11 cellular contexts compared by ENCODE assay signal in genomic region chr1:2389644-2390043, GRCh38. TPM values are rescaled to one million over a fixed set of nuclear protein-coding genes. Genes with fewer than 3 reads are reported as not detected.
A peak's percentile ranks its signal among the peaks of the same experiment; 100 is the strongest.
DNase-seq lines count a peak whose midpoint lies in the region; ATAC-seq lines count a peak whose summit lies in the region.
"Had no signal": no experiment of that assay in that cellular context is flagged by ENCODE, and none has a peak within 500 bp of the region (broad histone marks: within the 10 kb centered on the region; RNA-seq: fewer than 3 reads in every experiment).

No MANE protein-coding gene starts in this region.

- no peak overlapping the region for H2AFZ ChIP-seq in GM23248

- CTCF ChIA-PET in naive thymus-derived CD4-positive, alpha-beta T cell (lab: Charles Lee), result interaction anchor here (1.0 to 2.5 kb wide), 2 partner anchors 195 to 257 kb away, joined by 3 to 8 read pairs; partner anchors contain the start of gene FAAP20

- H3F3A ChIP-seq in GM23248 (ENCODE audit: insufficient read depth), result no peaks in the 10 kb centered on the region

- peaks cover 81 to 89% (median 84%) of the 10 kb centered on the region in 10 experiments for H3K4me1 ChIP-seq in BLaER1 treated with 17β-estradiol and CSF1 and Interleukin-3, amounts not matched to agents 10 nM and 100 nM
- H3K4me1 ChIP-seq in GM23248 (ENCODE audit: insufficient read depth), result peaks cover 11% of the 10 kb centered on the region
- peaks cover 23 to 26% of the 10 kb centered on the region in 2 donors for H3K4me1 ChIP-seq in naive thymus-derived CD4-positive, alpha-beta T cell (ENCODE audit: control insufficient read depth in 2 of 2, insufficient read depth in 2 of 2, low read length in 2 of 2)

- peak overlapping the region; percentile 84 to 95 (median 88); a peak in 19 of 22 replicates for H3K9ac ChIP-seq in BLaER1 treated with 17β-estradiol and CSF1 and Interleukin-3, amounts not matched to agents 10 nM and 100 nM
- H3K9ac ChIP-seq in GM23248, result 0 out of 2 replicates have a peak overlapping the region, but pooled peaks have one; percentile 14

- H3K9me3 ChIP-seq in BLaER1 treated with 17β-estradiol and CSF1 and Interleukin-3, amounts not matched to agents 10 nM and 100 nM (replicated peaks in 1 of 11), result no peaks in the 10 kb centered on the region
- H3K9me3 ChIP-seq in GM23248 (ENCODE audit: low read depth), result no peaks in the 10 kb centered on the region
- no peaks in the 10 kb centered on the region for H3K9me3 ChIP-seq in naive thymus-derived CD4-positive, alpha-beta T cell (ENCODE audit: control insufficient read depth in 2 of 3, low read length in 3 of 3)
- H3K9me3 ChIP-seq: testis had no signal

- in situ Hi-C loops in GM23248 (cut with MboI), result no loop called here

- peak overlapping the region in 8 of 10 experiments; percentile 72 to 99 (median 94); a peak in 15 of 20 replicates for H3K4me3 ChIP-seq in BLaER1 treated with 17β-estradiol and CSF1 and Interleukin-3, amounts not matched to agents 10 nM and 100 nM
- H3K4me3 ChIP-seq in GM23248 (no peak overlapping the region), H7 (ENCODE audit: insufficient read depth, low read depth, low read length) (no peak overlapping the region)
- H3K4me3 ChIP-seq in naive thymus-derived CD4-positive, alpha-beta T cell (ENCODE audit: low read length), result no peak overlapping the region
- H3K4me3 ChIP-seq: testis had no signal

- POLR2A ChIA-PET in naive thymus-derived CD4-positive, alpha-beta T cell (lab: Charles Lee), result no interaction called here

- H3K27me3 ChIP-seq in BLaER1 treated with 17β-estradiol and CSF1 and Interleukin-3, amounts not matched to agents 10 nM and 100 nM, result no peaks in the 10 kb centered on the region
- H3K27me3 ChIP-seq in GM23248 (replicated peaks; ENCODE audit: insufficient read depth) (no peaks in the 10 kb centered on the region), H7 (ENCODE audit: control insufficient read depth, insufficient read depth, low read length) (no peaks in the 10 kb centered on the region)
- no peaks in the 10 kb centered on the region for H3K27me3 ChIP-seq in naive thymus-derived CD4-positive, alpha-beta T cell (ENCODE audit: control insufficient read depth in 2 of 2, insufficient read depth in 2 of 2, low read length in 2 of 2)
- H3K27me3 ChIP-seq: testis had no signal

- intact Hi-C loops in naive thymus-derived CD4-positive, alpha-beta T cell (cut with micrococcal nuclease), result loop anchor here (2.0 to 10.0 kb wide), 5 partner anchors 75 to 1261 kb away; partner anchors contain the start of genes FAAP20 (in 2 of the 2), PRKCZ (in 1 of the 2) and WRAP73 (in 1 of the 2)

- no peaks in the 10 kb centered on the region for H3K9me3 Mint-ChIP-seq in activated T-helper 17 cell treated with anti-CD3 and anti-CD28 coated beads, Interleukin-2, amount 50 U/mL, for 72 hours
- H3K9me3 Mint-ChIP-seq in naive thymus-derived CD4-positive, alpha-beta T cell, result no peaks in the 10 kb centered on the region

- 91% methylated on average over 7 of the region's 7 CpGs for WGBS in GM23248 (ENCODE audit: low coverage in 1 of 2, low lambda C conversion rate in 2 of 2, missing lambda C conversion rate in 2 of 2), 2 experiments

- no peak for DNase-seq in GM23248
- DNase-seq in naive thymus-derived CD4-positive, alpha-beta T cell, result no peak
- DNase-seq in H7, result no peak
- DNase-seq: activated CD4-positive, CD25-positive, alpha-beta regulatory T cell treated with anti-CD3 and anti-CD28 coated beads, Interleukin-2, amount 50 U/mL, for 72 hours; NCI-H524 treated with DMSO at 0.1 percent for 48 hours; SHP77 treated with DMSO at 0.1 percent for 48 hours; testis had no signal

- ATAC-seq in activated T-helper 17 cell treated with anti-CD3 and anti-CD28 coated beads, Interleukin-2, amount 50 U/mL, for 72 hours (replicated peaks), result no peak
- no peak for ATAC-seq in naive thymus-derived CD4-positive, alpha-beta T cell
- ATAC-seq in GM18517 (IDR thresholded peaks at IDR 0.05; ENCODE audit: unreplicated experiment) (no peak), HG02588 (IDR thresholded peaks at IDR 0.05; ENCODE audit: unreplicated experiment) (no peak)

- peak overlapping the region in 9 of 11 experiments; percentile 1 to 93 (median 81); a peak in 17 of 22 replicates for H3K27ac ChIP-seq in BLaER1 treated with 17β-estradiol and CSF1 and Interleukin-3, amounts not matched to agents 10 nM and 100 nM
- H3K27ac ChIP-seq in GM23248, result no peak overlapping the region
- H3K27ac ChIP-seq in naive thymus-derived CD4-positive, alpha-beta T cell (ENCODE audit: low read depth, low read length), result no peak overlapping the region
- H3K27ac ChIP-seq: testis had no signal

- peaks cover 24% of the 10 kb centered on the region for H3K36me3 Mint-ChIP-seq in activated T-helper 17 cell treated with anti-CD3 and anti-CD28 coated beads, Interleukin-2, amount 50 U/mL, for 72 hours (ENCODE audit: low read depth)
- peaks cover 0 to 10% (median 0%) of the 10 kb centered on the region in 5 donors for H3K36me3 Mint-ChIP-seq in naive thymus-derived CD4-positive, alpha-beta T cell

- H3K79me2 ChIP-seq in GM23248 (ENCODE audit: insufficient read depth), result peaks cover 44% of the 10 kb centered on the region

- H3K4me3 Mint-ChIP-seq in activated T-helper 17 cell treated with anti-CD3 and anti-CD28 coated beads, Interleukin-2, amount 50 U/mL, for 72 hours, result peak overlapping the region; percentile 87
- H3K4me3 Mint-ChIP-seq in naive thymus-derived CD4-positive, alpha-beta T cell, result peak overlapping the region; percentile 61 to 90 (median 78)

- H4K20me1 ChIP-seq in BLaER1 treated with 17β-estradiol and CSF1 and Interleukin-3, amounts not matched to agents 10 nM and 100 nM, result peaks cover 21 to 45% (median 23%) of the 10 kb centered on the region in 11 experiments; a peak in 21 of 22 replicates
- H4K20me1 ChIP-seq in GM23248 (ENCODE audit: insufficient read depth), result no peaks in the 10 kb centered on the region

- H3K36me3 ChIP-seq in BLaER1 treated with 17β-estradiol and CSF1 and Interleukin-3, amounts not matched to agents 10 nM and 100 nM, result peaks cover 12 to 21% (median 18%) of the 10 kb centered on the region in 11 experiments; a peak in 21 of 22 replicates
- H3K36me3 ChIP-seq in GM23248 (ENCODE audit: low read depth), result no peaks in the 10 kb centered on the region; the same call in 1 of the 2 replicates
- H3K36me3 ChIP-seq in naive thymus-derived CD4-positive, alpha-beta T cell (ENCODE audit: control insufficient read depth in 2 of 3, insufficient read depth in 3 of 3, low read length in 3 of 3), result peaks cover 0 to 11% (median 0%) of the 10 kb centered on the region in 3 experiments
- peaks cover 4% of the 10 kb centered on the region; the same call in 1 of the 2 replicates for H3K36me3 ChIP-seq in H7 (replicated peaks; ENCODE audit: control insufficient read depth, insufficient read depth, low read length)

- H3K9me2 ChIP-seq in GM23248 (ENCODE audit: insufficient read depth), result no peaks in the 10 kb centered on the region

- H3K27me3 Mint-ChIP-seq in activated T-helper 17 cell treated with anti-CD3 and anti-CD28 coated beads, Interleukin-2, amount 50 U/mL, for 72 hours, result no peaks in the 10 kb centered on the region
- no peaks in the 10 kb centered on the region for H3K27me3 Mint-ChIP-seq in naive thymus-derived CD4-positive, alpha-beta T cell

- peak overlapping the region; percentile 90 to 99 (median 98) for H3K4me2 ChIP-seq in BLaER1 treated with 17β-estradiol and CSF1 and Interleukin-3, amounts not matched to agents 10 nM and 100 nM
- no peak overlapping the region for H3K4me2 ChIP-seq in GM23248 (ENCODE audit: unreplicated experiment)

- H3K27ac Mint-ChIP-seq in activated T-helper 17 cell treated with anti-CD3 and anti-CD28 coated beads, Interleukin-2, amount 50 U/mL, for 72 hours, result no peak overlapping the region
- peak overlapping the region in 1 of 9 donors; percentile 61 for H3K27ac Mint-ChIP-seq in naive thymus-derived CD4-positive, alpha-beta T cell

- peaks cover 19% of the 10 kb centered on the region for H3K4me1 Mint-ChIP-seq in activated T-helper 17 cell treated with anti-CD3 and anti-CD28 coated beads, Interleukin-2, amount 50 U/mL, for 72 hours
- peaks cover 23 to 32% (median 27%) of the 10 kb centered on the region in 7 donors for H3K4me1 Mint-ChIP-seq in naive thymus-derived CD4-positive, alpha-beta T cell

RNA-seq across cellular contexts. Expression of gene MORN1, which starts 1.7 kb away (rescaled TPM):
- 6.3 and 8.8 TPM in 2 replicates for total RNA-seq in GM23248 (2014; rRNA removed; shearing (Covaris generic))
- 5.5 and 7.2 TPM in 2 replicates for polyA plus RNA-seq in GM23248 (2016; fragmentation: Nextera tagmentation; extraction: Ambion mirVana)
- total RNA-seq in activated T-helper 17 cell treated with anti-CD3 and anti-CD28 coated beads, Interleukin-2, amount 50 U/mL, for 72 hours, result 1 to 10 TPM; 4.4 to 5.3 TPM
- 10 to 100 TPM in 3 of 5 experiments, 1 to 10 TPM in 2; 8.5 to 16.4 (median 11.2) TPM for total RNA-seq in naive thymus-derived CD4-positive, alpha-beta T cell
- 1 to 10 TPM; 5.0 to 5.3 TPM for polyA plus RNA-seq in naive thymus-derived CD4-positive, alpha-beta T cell
- 12.7 and 14.3 TPM in 2 replicates for total RNA-seq in H7 (2014; rRNA removed; shearing (Covaris generic))

RNA-seq across cellular contexts. Expression of gene RER1, which starts 2.0 kb away (rescaled TPM):
- 69.7 and 135 TPM in 2 replicates for total RNA-seq in GM23248 (2014; rRNA removed; shearing (Covaris generic))
- polyA plus RNA-seq in GM23248 (2016; fragmentation: Nextera tagmentation; extraction: Ambion mirVana), result 328 and 331 TPM in 2 replicates
- total RNA-seq in activated T-helper 17 cell treated with anti-CD3 and anti-CD28 coated beads, Interleukin-2, amount 50 U/mL, for 72 hours, result 100 to 1,000 TPM; 120 to 180 TPM
- 100 to 1,000 TPM in 3 of 5 experiments, 10 to 100 TPM in 2; 71.0 to 150 (median 136) TPM for total RNA-seq in naive thymus-derived CD4-positive, alpha-beta T cell
- polyA plus RNA-seq in naive thymus-derived CD4-positive, alpha-beta T cell, result 100 to 1,000 TPM; 110 to 116 TPM
- total RNA-seq in H7 (2014; rRNA removed; shearing (Covaris generic)), result 95.4 and 133 TPM in 2 replicates

RNA-seq across cellular contexts. Expression of gene PEX10, which starts 22.7 kb away (rescaled TPM):
- 51.3 and 59.1 TPM in 2 replicates for total RNA-seq in GM23248 (2014; rRNA removed; shearing (Covaris generic))
- 24.7 and 29.1 TPM in 2 replicates for polyA plus RNA-seq in GM23248 (2016; fragmentation: Nextera tagmentation; extraction: Ambion mirVana)
- 10 to 100 TPM; 10.0 to 13.1 TPM for total RNA-seq in activated T-helper 17 cell treated with anti-CD3 and anti-CD28 coated beads, Interleukin-2, amount 50 U/mL, for 72 hours
- total RNA-seq in naive thymus-derived CD4-positive, alpha-beta T cell, result 10 to 100 TPM in 4 of 5 experiments, 1 to 10 TPM in 1; 8.7 to 14.9 (median 12.3) TPM
- 10 to 100 TPM in 1 of 2 donors, 1 to 10 TPM in 1; 9.1 to 10.4 TPM for polyA plus RNA-seq in naive thymus-derived CD4-positive, alpha-beta T cell
- 75.9 and 89.6 TPM in 2 replicates for total RNA-seq in H7 (2014; rRNA removed; shearing (Covaris generic))

Comparison
In these comparisons a context has a peak if more than half of its experiments do, and no peak if none do; other contexts are left out.
1. H3K27ac ChIP-seq: peak in BLaER1 treated with 17β-estradiol and CSF1 and Interleukin-3, amounts not matched to agents 10 nM and 100 nM (9 of 11); none in GM23248 (single experiment) and naive thymus-derived CD4-positive, alpha-beta T cell (single experiment).
2. H3K4me3 ChIP-seq: peak in BLaER1 treated with 17β-estradiol and CSF1 and Interleukin-3, amounts not matched to agents 10 nM and 100 nM (8 of 10); none in GM23248 (single experiment), naive thymus-derived CD4-positive, alpha-beta T cell (single experiment) and H7 (single experiment).